In genomic region chr3:48919215-48920138, GRCh38 we compare ENCODE assay signal across 8 cellular contexts. TPM values are rescaled to one million over a fixed set of nuclear protein-coding genes. Genes with fewer than 3 reads are reported as not detected.
DNase-seq lines count a peak whose midpoint lies in the region; ATAC-seq and TF ChIP-seq lines count a peak whose summit lies in the region.

No MANE protein-coding gene starts in this region.

- no peaks in the 10 kb centered on the region for H3K36me3 ChIP-seq in A673 (ENCODE audit: insufficient read depth, low read length, poor library complexity, severe bottlenecking)
- peaks cover 10 to 13% of the 10 kb centered on the region in 2 experiments for H3K36me3 ChIP-seq in trophoblast cell (ENCODE audit: control insufficient read depth in 1 of 2, insufficient read depth in 2 of 2, low read length in 2 of 2)

- peaks cover 22% of the 10 kb centered on the region for H3K79me2 ChIP-seq in trophoblast cell (ENCODE audit: control insufficient read depth, insufficient read depth, low read length, poor library complexity)

- no peak overlapping the region for H2AK5ac ChIP-seq in trophoblast cell (ENCODE audit: low read length)

- no peak overlapping the region for H2BK12ac ChIP-seq in trophoblast cell (ENCODE audit: low read length)

- peak overlapping the region; percentile 68 for H3K4me2 ChIP-seq in trophoblast cell (ENCODE audit: low read length)

- ATAC-seq in GM18867 (IDR thresholded peaks at IDR 0.05; ENCODE audit: unreplicated experiment), result peak; percentile 28
- ATAC-seq in HG03159 (IDR thresholded peaks at IDR 0.05; ENCODE audit: unreplicated experiment), result peak; percentile 4

- intact Hi-C loops in A673 (cut with micrococcal nuclease; ENCODE audit: unreplicated experiment), result no loop called here

- peak overlapping the region; percentile 68 for H2BK120ac ChIP-seq in trophoblast cell (ENCODE audit: insufficient read depth, low read length, poor library complexity)

- peak; percentile 64 for DNase-seq in A673 (ENCODE audit: low spot score)
- DNase-seq in RKO (ENCODE audit: low spot score), result peak; percentile 82
- peak; percentile 63 for DNase-seq in activated gamma-delta T cell (lab: John Stamatoyannopoulos, UW)
- peak; percentile 53 for DNase-seq in glomerular visceral epithelial cell (ENCODE audit: extremely low spot score)
- peak; percentile 52 to 70 for DNase-seq in trophoblast cell
- DNase-seq in GOT3 (lab: John Stamatoyannopoulos, UW), result no peak

- no peak overlapping the region for H3K23ac ChIP-seq in trophoblast cell (ENCODE audit: low read length)

- WGBS in trophoblast cell (ENCODE audit: extremely low coverage, insufficient coverage, insufficient read length), result no CpG with 5 or more reads among the region's 54 CpGs

- H4K12ac ChIP-seq in trophoblast cell (ENCODE audit: low read depth, low read length), result peak overlapping the region; percentile 81

- H3K79me1 ChIP-seq in trophoblast cell (ENCODE audit: low read length), result peaks cover 13% of the 10 kb centered on the region

- H3K9ac ChIP-seq in trophoblast cell (ENCODE audit: low read length), result peak overlapping the region; percentile 99

- peak overlapping the region; percentile 82 for H3K4ac ChIP-seq in trophoblast cell (ENCODE audit: low read depth, low read length)

- H3K9me3 ChIP-seq in A673 (ENCODE audit: low read depth, low read length, poor library complexity, severe bottlenecking), result no peaks in the 10 kb centered on the region
- no peaks in the 10 kb centered on the region for H3K9me3 ChIP-seq in trophoblast cell (ENCODE audit: insufficient read depth, low read depth, low read length)

- H4K8ac ChIP-seq in trophoblast cell (ENCODE audit: low read depth, low read length), result peak overlapping the region; percentile 58

- peak overlapping the region; percentile 90 for H3K27ac ChIP-seq in A673 (ENCODE audit: low read depth, low read length, poor library complexity, severe bottlenecking)
- peak overlapping the region; percentile 88 for H3K27ac ChIP-seq in trophoblast cell (ENCODE audit: low read depth, low read length)

- no peak for TF ChIP-seq CTCF in A673 (conservative IDR thresholded peaks at IDR 0.05; ENCODE audit: low read depth, low read length)

- POLR2A ChIA-PET in A673 (lab: Charles Lee; ENCODE audit: low non-redundant PET), result no interaction called here

- peak overlapping the region; percentile 49 for H3K18ac ChIP-seq in trophoblast cell (ENCODE audit: low read length)

- H2AFZ ChIP-seq in trophoblast cell (ENCODE audit: insufficient read depth, low read length, poor library complexity), result peak overlapping the region; percentile 71

- H3K4me3 ChIP-seq in A673 (ENCODE audit: low read depth, low read length, poor library complexity, severe bottlenecking) (peak overlapping the region; percentile 77), trophoblast cell (ENCODE audit: low read depth, low read length) (peak overlapping the region; percentile 97)

- CTCF ChIA-PET in A673 (lab: Charles Lee), result no interaction called here

- BruUV-seq in A673 (replicated peaks; lab: Mats Ljungman, UMichigan), result TSS peak; percentile 67

- peak overlapping the region; percentile 71 for H3K14ac ChIP-seq in trophoblast cell (ENCODE audit: low read length)

- H2BK5ac ChIP-seq in trophoblast cell (ENCODE audit: low read depth, low read length, poor library complexity), result peak overlapping the region; percentile 86

- H3K4me1 ChIP-seq in A673 (ENCODE audit: insufficient read depth, low read length, poor library complexity, severe bottlenecking) (no peaks in the 10 kb centered on the region), trophoblast cell (ENCODE audit: control insufficient read depth in 1 of 2, insufficient read depth in 2 of 2, low read length in 2 of 2) (peaks cover 4 to 6% of the 10 kb centered on the region in 2 experiments)

- H4K91ac ChIP-seq in trophoblast cell (ENCODE audit: low read depth, low read length), result peak overlapping the region; percentile 86

- H3K27me3 ChIP-seq in A673 (replicated peaks; ENCODE audit: insufficient read depth, low read depth, low read length, poor library complexity) (no peaks in the 10 kb centered on the region), trophoblast cell (ENCODE audit: insufficient read depth, low read length) (no peaks in the 10 kb centered on the region)

RNA-seq across cellular contexts. Expression of gene ARIH2, which starts 0.8 kb away (rescaled TPM):
- 70.8 and 76.8 TPM in 2 replicates for total RNA-seq in A673 (2021)
- 50.1 and 52.1 TPM in 2 replicates for polyA plus RNA-seq in trophoblast cell (2013)

RNA-seq across cellular contexts. Expression of gene SLC25A20, which starts 20.8 kb away (rescaled TPM):
- 4.1 and 4.9 TPM in 2 replicates for total RNA-seq in A673 (2021)
- polyA plus RNA-seq in trophoblast cell (2013), result 5.4 and 6.0 TPM in 2 replicates
